1 cellular context compared by ENCODE assay signal in genomic region chr9:81552571-81552970, GRCh38.
TF ChIP-seq lines count a peak whose summit lies in the region.

No MANE protein-coding gene starts in this region.

TF ChIP-seq in HepG2, 621 proteins besides CTCF, POLR2A, EP300 and RAD21 (continued from another document):
- TF ChIP-seq ZNF710 (CRISPR knock-in tag; IDR thresholded peaks at IDR 0.05; ENCODE audit: borderline replicate concordance) (peak; percentile 53; the same call in 1 of the 2 replicates), NR2F6 (IDR thresholded peaks at IDR 0.05) (peak; percentile 78), NR2F6 (CRISPR knock-in tag; IDR thresholded peaks at IDR 0.05) (peak; percentile 77; the same call in 1 of the 2 replicates), SOX5 (CRISPR knock-in tag; IDR thresholded peaks at IDR 0.05; ENCODE audit: borderline replicate concordance) (peak; percentile 13; the same call in 1 of the 2 replicates), FOXP4 (CRISPR knock-in tag; IDR thresholded peaks at IDR 0.05) (peak; percentile 43; the same call in 1 of the 2 replicates), SOX13 (IDR thresholded peaks at IDR 0.05) (no peak), SOX13 (CRISPR knock-in tag; conservative IDR thresholded peaks at IDR 0.05 in 1 of 2, IDR thresholded peaks at IDR 0.05 in 1 of 2) (peak in 1 of 2 experiments; percentile 43; a peak in 1 of 4 replicates), HNF4G (IDR thresholded peaks at IDR 0.05; ENCODE audit: borderline replicate concordance, low read depth, low read length) (peak; percentile 44; the same call in 1 of the 2 replicates), HNF4G (CRISPR knock-in tag; IDR thresholded peaks at IDR 0.05; ENCODE audit: borderline replicate concordance, low read depth) (no peak), SALL1 (CRISPR knock-in tag; IDR thresholded peaks at IDR 0.05) (peak; percentile 48; the same call in 1 of the 2 replicates), MTA3 (CRISPR knock-in tag; IDR thresholded peaks at IDR 0.05) (no peak), POGZ (CRISPR knock-in tag; IDR thresholded peaks at IDR 0.05) (no peak), ZNF143 (CRISPR knock-in tag; IDR thresholded peaks at IDR 0.05) (no peak), PAXIP1 (CRISPR knock-in tag; conservative IDR thresholded peaks at IDR 0.05) (peak; percentile 52), KAT8 (CRISPR knock-in tag; IDR thresholded peaks at IDR 0.05) (0 out of 2 replicates have a peak, but pooled peaks have one; percentile 16), ZC3H4 (CRISPR knock-in tag; IDR thresholded peaks at IDR 0.05; ENCODE audit: borderline replicate concordance) (no peak), NR2C2 (CRISPR knock-in tag; IDR thresholded peaks at IDR 0.05; ENCODE audit: borderline replicate concordance) (peak; percentile 50; the same call in 1 of the 2 replicates)
